1 cellular context compared by ENCODE assay signal in the genomic region with DNA sequence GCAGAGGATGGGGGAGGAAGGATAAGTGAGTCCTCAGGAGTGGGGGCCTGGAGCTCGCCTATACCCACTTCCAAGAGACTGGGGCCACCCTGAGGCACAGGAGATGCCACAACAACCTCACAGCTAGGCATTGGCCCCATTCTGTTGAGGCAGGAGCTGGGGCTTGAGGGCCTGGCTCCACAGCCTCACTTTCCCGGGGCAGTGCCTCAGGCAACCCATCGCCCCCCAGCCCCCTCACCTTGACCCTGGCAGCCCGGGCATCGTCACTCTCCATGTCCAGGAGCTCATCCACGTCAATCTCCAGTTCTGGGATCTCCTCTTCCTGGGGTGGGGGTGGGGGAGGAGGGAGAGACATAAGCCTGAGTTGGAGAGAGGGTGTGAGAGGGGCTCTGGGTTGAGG.
TF ChIP-seq lines count a peak whose summit lies in the region.

No MANE protein-coding gene starts in this region.

TF ChIP-seq in endothelial cell of umbilical vein, 7 proteins besides CTCF, POLR2A, EP300 and RAD21:
- TF ChIP-seq, protein P1, sequence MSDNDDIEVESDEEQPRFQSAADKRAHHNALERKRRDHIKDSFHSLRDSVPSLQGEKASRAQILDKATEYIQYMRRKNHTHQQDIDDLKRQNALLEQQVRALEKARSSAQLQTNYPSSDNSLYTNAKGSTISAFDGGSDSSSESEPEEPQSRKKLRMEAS (IDR thresholded peaks at IDR 0.05; ENCODE audit: insufficient read depth, insufficient read length), result no peak
- TF ChIP-seq POLR2AphosphoS5 (IDR thresholded peaks at IDR 0.05; ENCODE audit: insufficient read depth, low read depth, low read length), result no peak
- no peak for TF ChIP-seq FOS (IDR thresholded peaks at IDR 0.05; ENCODE audit: borderline replicate concordance, insufficient read depth, low read length)
- no peak for TF ChIP-seq GATA2 (IDR thresholded peaks at IDR 0.05; ENCODE audit: insufficient read depth, insufficient read length, low read depth, low read length)
- no peak for TF ChIP-seq JUN (IDR thresholded peaks at IDR 0.05; ENCODE audit: borderline replicate concordance, insufficient read depth, insufficient read length, low read depth)
- TF ChIP-seq EZH2 (IDR thresholded peaks at IDR 0.05; ENCODE audit: borderline replicate concordance, low read depth, low read length, severe bottlenecking), result no peak
- TF ChIP-seq MYC (IDR thresholded peaks at IDR 0.05; ENCODE audit: low read depth, low read length), result no peak
TF ChIP-seq in endothelial cell of umbilical vein: peak in this region for 0.
